Comparison of ENCODE assay signal across 20 cellular contexts in genomic region chr11:128246364-128247234, GRCh38.
DNase-seq lines count a peak whose midpoint lies in the region; ATAC-seq and TF ChIP-seq lines count a peak whose summit lies in the region.
"Had no signal": no experiment of that assay in that cellular context is flagged by ENCODE, and none has a peak within 500 bp of the region (broad histone marks: within the 10 kb centered on the region; RNA-seq: fewer than 3 reads in every experiment).

No MANE protein-coding gene starts in this region.

- no peaks in the 10 kb centered on the region for H3K36me3 ChIP-seq in IMR-90 (ENCODE audit: control insufficient read depth, insufficient read depth, low read length)
- H3K36me3 ChIP-seq in esophagus muscularis mucosa = no peaks in the 10 kb centered on the region
- H3K36me3 ChIP-seq in mesodermal cell (ENCODE audit: control insufficient read depth, insufficient read depth, low read length) = no peaks in the 10 kb centered on the region
- no peaks in the 10 kb centered on the region for H3K36me3 ChIP-seq in upper lobe of right lung
- no peaks in the 10 kb centered on the region for H3K36me3 ChIP-seq in MG63
- H3K36me3 ChIP-seq: brain microvascular endothelial cell had no signal

- no peaks in the 10 kb centered on the region for H4K20me1 ChIP-seq in IMR-90 (ENCODE audit: insufficient read depth, low read length)

- H4K5ac ChIP-seq in IMR-90 (ENCODE audit: low read depth, low read length) = no peak overlapping the region; the same call in 1 of the 2 replicates

- no peak overlapping the region for H3K23ac ChIP-seq in IMR-90 (ENCODE audit: low read depth, low read length)

- no peak overlapping the region for H2AFZ ChIP-seq in IMR-90 (replicated peaks; ENCODE audit: low read length, poor library complexity)

- peak overlapping the region; percentile 28; the same call in 1 of the 2 replicates for H3K27ac ChIP-seq in IMR-90 (ENCODE audit: insufficient read depth, low read length)
- H3K27ac ChIP-seq in esophagus muscularis mucosa (replicated peaks in 1 of 4) = no peak overlapping the region
- H3K27ac ChIP-seq in mesodermal cell (ENCODE audit: low read depth, low read length, severe bottlenecking) = peak overlapping the region; percentile 63
- H3K27ac ChIP-seq in upper lobe of right lung = peak overlapping the region; percentile 26
- H3K27ac ChIP-seq: brain microvascular endothelial cell had no signal

- TF ChIP-seq EP300 in esophagus muscularis mucosa (IDR thresholded peaks at IDR 0.05) = no peak

- no peak overlapping the region for H2AK5ac ChIP-seq in IMR-90 (ENCODE audit: low read depth, low read length)

- WGBS in IMR-90 (ENCODE audit: extremely low coverage in 2 of 2, insufficient read length in 1 of 2), 2 experiments = 50% methylated on average over 5 of the region's 12 CpGs; no CpG with 5 or more reads in 1 of the 2 experiments
- 55% methylated on average over 12 of the region's 12 CpGs for WGBS in esophagus muscularis mucosa
- 89 to 91% methylated on average over 7 to 9 of the region's 12 CpGs for WGBS in mesodermal cell (ENCODE audit: insufficient coverage in 2 of 2), 2 experiments

- no peak for TF ChIP-seq POLR2A in IMR-90 (IDR thresholded peaks at IDR 0.05; ENCODE audit: low read depth, low read length)
- TF ChIP-seq POLR2A in esophagus muscularis mucosa (IDR thresholded peaks at IDR 0.05; ENCODE audit: low read depth) = no peak

- CTCF ChIA-PET in IMR-90 (lab: Yijun Ruan, JAX) = no interaction called here

- H2AK9ac ChIP-seq in IMR-90 (replicated peaks; ENCODE audit: low read depth, low read length, poor library complexity) = no peak overlapping the region

- no peak overlapping the region for H2BK20ac ChIP-seq in IMR-90 (ENCODE audit: low read depth, low read length)

- H2BK5ac ChIP-seq in IMR-90 (ENCODE audit: low read depth, low read length, poor library complexity, severe bottlenecking) = no peak overlapping the region

- no peak overlapping the region for H3K4ac ChIP-seq in IMR-90 (ENCODE audit: low read depth, low read length)

- H2BK120ac ChIP-seq in IMR-90 (ENCODE audit: low read depth, low read length) = no peak overlapping the region

- H2BK15ac ChIP-seq in IMR-90 (ENCODE audit: low read depth, low read length) = no peak overlapping the region

- DNase-seq in IMR-90 (peak; percentile 12), esophagus muscularis mucosa (ENCODE audit: extremely low spot score) (peak; percentile 90), upper lobe of right lung (no peak), activated T-cell treated with anti-CD3 and anti-CD28 coated beads for 4 hours (no peak), MG63 (no peak), T1000 (lab: John Stamatoyannopoulos, UW) (no peak)
- DNase-seq: activated CD4-positive, alpha-beta T cell treated with anti-CD3 and anti-CD28 coated beads for 48 hours; activated T-cell treated with anti-CD3 and anti-CD28 coated beads, Interleukin-2, amount 50 U/mL, for 48 hours; brain microvascular endothelial cell; CD8-positive, alpha-beta T cell; mammary epithelial cell; NCI-H1092; NCI-H510A; PC-3; posterior cingulate gyrus; stimulated activated CD4-positive, alpha-beta T cell treated with anti-CD3 and anti-CD28 coated beads, Interleukin-4, amount 100 ng/mL, for 24 hours; stimulated activated naive CD4-positive, alpha-beta T cell treated with Interleukin-2 at 50 U/mL for 16 hours; T-cell had no signal

- dilution Hi-C loops in IMR-90 (cut with HindIII; ENCODE audit: low sequenced_read_pairs, unreplicated experiment) = no loop called here

- no peaks in the 10 kb centered on the region for H3K9me1 ChIP-seq in IMR-90 (ENCODE audit: insufficient read depth, low read length)

- H3K27me3 ChIP-seq in IMR-90 (ENCODE audit: control insufficient read depth, insufficient read depth, low read length) (no peaks in the 10 kb centered on the region), esophagus muscularis mucosa (no peaks in the 10 kb centered on the region), upper lobe of right lung (no peaks in the 10 kb centered on the region), MG63 (no peaks in the 10 kb centered on the region)
- H3K27me3 ChIP-seq: brain microvascular endothelial cell had no signal

- ATAC-seq in IMR-90 (ENCODE audit: low read depth) (no peak), upper lobe of right lung (peak; percentile 19)
- ATAC-seq: CD8-positive, alpha-beta T cell; HepG2; PC-3; T-cell had no signal

- H3K4me3 ChIP-seq in IMR-90 (ENCODE audit: insufficient read depth, low read depth, low read length) (no peak overlapping the region), esophagus muscularis mucosa (no peak overlapping the region), mesodermal cell (ENCODE audit: extremely low read depth, insufficient read depth, low read length, poor library complexity, severe bottlenecking) (no peak overlapping the region), upper lobe of right lung (no peak overlapping the region), MG63 (no peak overlapping the region)

- no peak overlapping the region for H3K14ac ChIP-seq in IMR-90 (replicated peaks; ENCODE audit: low read depth, low read length)

- TF ChIP-seq CTCF in IMR-90 (conservative IDR thresholded peaks at IDR 0.05; ENCODE audit: low read depth, low read length) = no peak
- TF ChIP-seq CTCF in esophagus muscularis mucosa (IDR thresholded peaks at IDR 0.05) = no peak
- no peak for TF ChIP-seq CTCF in upper lobe of right lung (IDR thresholded peaks at IDR 0.05)

- peak overlapping the region; percentile 8; the same call in 1 of the 2 replicates for H3K4me2 ChIP-seq in IMR-90 (ENCODE audit: low read depth, low read length)

- H3K9ac ChIP-seq in IMR-90 (ENCODE audit: low read depth, low read length) = no peak overlapping the region

- POLR2A ChIA-PET in IMR-90 (lab: Charles Lee; ENCODE audit: unreplicated experiment) = no interaction called here

- in situ Hi-C loops in IMR-90 (cut with MboI; ENCODE audit: low sequenced_read_pairs) = no loop called here

- intact Hi-C loops in IMR-90 (cut with micrococcal nuclease) (no loop called here), esophagus muscularis mucosa (cut with DNase I) (no loop called here), upper lobe of right lung (cut with DNase I) (no loop called here)

- H4K91ac ChIP-seq in IMR-90 (ENCODE audit: insufficient read depth, low read depth, low read length) = no peak overlapping the region

- no peak overlapping the region for H4K8ac ChIP-seq in IMR-90 (ENCODE audit: low read depth in 2 of 2, low read length in 2 of 2)

- no peaks in the 10 kb centered on the region for H3K79me1 ChIP-seq in IMR-90 (ENCODE audit: low read depth in 1 of 2, low read length in 2 of 2)

- peak overlapping the region; percentile 38; the same call in 1 of the 2 replicates for H3K18ac ChIP-seq in IMR-90 (ENCODE audit: low read depth, low read length)

- H3K9me3 ChIP-seq in IMR-90 (ENCODE audit: control insufficient read depth, insufficient read depth, low read length) (no peaks in the 10 kb centered on the region), esophagus muscularis mucosa (no peaks in the 10 kb centered on the region), mesodermal cell (ENCODE audit: control insufficient read depth, low read length) (no peaks in the 10 kb centered on the region), upper lobe of right lung (no peaks in the 10 kb centered on the region), MG63 (no peaks in the 10 kb centered on the region)

- peaks cover 9% of the 10 kb centered on the region for H3K4me1 ChIP-seq in IMR-90 (ENCODE audit: control insufficient read depth, insufficient read depth, low read length)
- peaks cover 0 to 8% (median 2%) of the 10 kb centered on the region in 4 donors for H3K4me1 ChIP-seq in esophagus muscularis mucosa
- no peaks in the 10 kb centered on the region for H3K4me1 ChIP-seq in mesodermal cell (ENCODE audit: control insufficient read depth, insufficient read depth, low read length, poor library complexity, severe bottlenecking)
- no peaks in the 10 kb centered on the region for H3K4me1 ChIP-seq in upper lobe of right lung

- no peak for TF ChIP-seq RAD21 in IMR-90 (IDR thresholded peaks at IDR 0.05; ENCODE audit: low read length)

- H3K56ac ChIP-seq in IMR-90 (ENCODE audit: extremely low read depth, insufficient read depth, low read length) = no peak overlapping the region

- no TSS peak for BruUV-seq in IMR-90 (replicated peaks; lab: Mats Ljungman, UMichigan)

TF ChIP-seq in IMR-90, 13 proteins besides CTCF, POLR2A, EP300 and RAD21:
- no peak for TF ChIP-seq MAZ (IDR thresholded peaks at IDR 0.05; ENCODE audit: borderline replicate concordance, low read depth, low read length)
- no peak for TF ChIP-seq BHLHE40 (IDR thresholded peaks at IDR 0.05; ENCODE audit: low read depth, low read length)
- no peak for TF ChIP-seq CHD1 (IDR thresholded peaks at IDR 0.05; ENCODE audit: low read depth, low read length)
- no peak for TF ChIP-seq RCOR1 (IDR thresholded peaks at IDR 0.05; ENCODE audit: insufficient replicate concordance, low read length)
- TF ChIP-seq SMC3 (IDR thresholded peaks at IDR 0.05; ENCODE audit: low read depth, low read length) = no peak
- TF ChIP-seq MXI1 (IDR thresholded peaks at IDR 0.05; ENCODE audit: borderline replicate concordance, low read depth, low read length) = no peak

Comparison
In these comparisons a context has a peak if more than half of its experiments do, and no peak if none do; other contexts are left out.
1. DNase-seq: peak in IMR-90 (single experiment) and esophagus muscularis mucosa (single experiment); none in upper lobe of right lung (single experiment), activated T-cell treated with anti-CD3 and anti-CD28 coated beads for 4 hours (single experiment), MG63 (single experiment) and T1000 (single experiment).
2. H3K27ac ChIP-seq: peak in IMR-90 (single experiment), mesodermal cell (single experiment) and upper lobe of right lung (single experiment); none in esophagus muscularis mucosa (0 of 4).